21 cellular contexts compared by ENCODE assay signal in genomic region chr9:5864446-5864845, GRCh38. TPM values are rescaled to one million over a fixed set of nuclear protein-coding genes. Genes with fewer than 3 reads are reported as not detected.
"Had no signal": no experiment of that assay in that cellular context is flagged by ENCODE, and none has a peak within 500 bp of the region (broad histone marks: within the 10 kb centered on the region; RNA-seq: fewer than 3 reads in every experiment).

No MANE protein-coding gene starts in this region.

- DNase-seq: KBM-7, NCI-H1092, NCI-H1105 treated with DMSO at 0.1 percent for 48 hours, NCI-H1417 treated with DMSO at 0.1 percent for 48 hours, NCI-H146, NCI-H1694 treated with DMSO at 0.1 percent for 48 hours, NCI-H1930, NCI-H2081, NCI-H2171, NCI-H2227 treated with DMSO at 0.1 percent for 48 hours, NCI-H524 treated with DMSO at 0.1 percent for 48 hours, NCI-H69, NCI-H774, Right ventricle myocardium superior, RPMI8226, SIG-M5 had no signal

- H3K4me3 ChIP-seq: SJSA1, SK-N-MC had no signal

- H3K27ac ChIP-seq: HL-60, SJSA1, SK-N-MC had no signal

- H3K36me3 ChIP-seq: SJSA1 had no signal

- H3K9me3 ChIP-seq: SJSA1 had no signal

- H3K27me3 ChIP-seq: SJSA1 had no signal

- H3K4me1 ChIP-seq: SJSA1 had no signal

RNA-seq across cellular contexts. Expression of gene MLANA, which starts 26.2 kb away (rescaled TPM):
- total RNA-seq: MCF 10A, NCI-H460, Right ventricle myocardium superior, SJSA1 had no signal
